In genomic region chr10:3803295-3803883, GRCh38 we compare ENCODE assay signal across 9 cellular contexts. TPM values are rescaled to one million over a fixed set of nuclear protein-coding genes. Genes with fewer than 3 reads are reported as not detected.
DNase-seq lines count a peak whose midpoint lies in the region; ATAC-seq and TF ChIP-seq lines count a peak whose summit lies in the region.
"Had no signal": no experiment of that assay in that cellular context is flagged by ENCODE, and none has a peak within 500 bp of the region (broad histone marks: within the 10 kb centered on the region; RNA-seq: fewer than 3 reads in every experiment).

No MANE protein-coding gene starts in this region.

- H3K27ac ChIP-seq in vagina: peak overlapping the region; percentile 89

- H3K4me3 ChIP-seq in vagina: no peak overlapping the region

- H3K36me3 Mint-ChIP-seq in activated T-cell treated with anti-CD3 and anti-CD28 coated beads, Interleukin-2, amount 50 U/mL, for 72 hours (ENCODE audit: insufficient read depth in 2 of 2): peaks cover 0 to under 1% of the 10 kb centered on the region in 2 donors

- DNase-seq in stimulated activated CD4-positive, alpha-beta T cell treated with anti-CD3 and anti-CD28 coated beads, Interleukin-15, amount 100 ng/mL, for 24 hours: peak; percentile 48
- DNase-seq in stimulated activated CD4-positive, alpha-beta T cell treated with anti-CD3 and anti-CD28 coated beads, Interleukin-2, amount 100 ng/mL, for 24 hours: no peak
- DNase-seq in activated T-cell treated with anti-CD3 and anti-CD28 coated beads, Interleukin-2, amount 50 U/mL, for 72 hours: peak; percentile 40 to 47
- peak; percentile 92 for DNase-seq in kidney tubule cell (ENCODE audit: low spot score)
- no peak for DNase-seq in vagina (ENCODE audit: extremely low spot score in 2 of 2)
- DNase-seq in iPS-NIHi11 (ENCODE audit: low spot score): no peak
- no peak for DNase-seq in NCI-H1436 (lab: John Stamatoyannopoulos, UW)
- DNase-seq: DMS79 had no signal

- no peaks in the 10 kb centered on the region for H3K27me3 ChIP-seq in vagina

- peaks cover 50% of the 10 kb centered on the region for H3K4me1 ChIP-seq in vagina

- H3K27me3 Mint-ChIP-seq in activated T-cell treated with anti-CD3 and anti-CD28 coated beads, Interleukin-2, amount 50 U/mL, for 72 hours (ENCODE audit: low read depth): no peaks in the 10 kb centered on the region

- no peaks in the 10 kb centered on the region for H3K9me3 Mint-ChIP-seq in activated T-cell treated with anti-CD3 and anti-CD28 coated beads, Interleukin-2, amount 50 U/mL, for 72 hours

- no peak for TF ChIP-seq CTCF in vagina (IDR thresholded peaks at IDR 0.05)

- peaks cover 23% of the 10 kb centered on the region for H3K4me1 Mint-ChIP-seq in activated T-cell treated with anti-CD3 and anti-CD28 coated beads, Interleukin-2, amount 50 U/mL, for 72 hours (ENCODE audit: low read depth)

- no peaks in the 10 kb centered on the region for H3K36me3 ChIP-seq in vagina

- H3K9me3 ChIP-seq in vagina: no peaks in the 10 kb centered on the region

- H3K27ac Mint-ChIP-seq in activated T-cell treated with anti-CD3 and anti-CD28 coated beads, Interleukin-2, amount 50 U/mL, for 72 hours: no peak overlapping the region

- no peak for ATAC-seq in activated T-cell treated with anti-CD3 and anti-CD28 coated beads, Interleukin-2, amount 50 U/mL, for 72 hours (replicated peaks in 1 of 2)
- ATAC-seq in HG02970 (IDR thresholded peaks at IDR 0.05; ENCODE audit: low FRiP score, unreplicated experiment): no peak

- intact Hi-C loops in vagina (cut with DNase I): no loop called here

- H3K4me3 Mint-ChIP-seq in activated T-cell treated with anti-CD3 and anti-CD28 coated beads, Interleukin-2, amount 50 U/mL, for 72 hours: peak overlapping the region; percentile 76 to 88

- no peak for TF ChIP-seq POLR2A in vagina (IDR thresholded peaks at IDR 0.05)

RNA-seq across cellular contexts. Expression of gene KLF6, which starts 18.4 kb away (rescaled TPM):
- 100 to 1,000 TPM; 184 to 240 TPM for total RNA-seq in activated T-cell treated with anti-CD3 and anti-CD28 coated beads, Interleukin-2, amount 50 U/mL, for 72 hours
- 145 TPM for total RNA-seq in vagina

Comparison
In these comparisons a context has a peak if more than half of its experiments do, and no peak if none do; other contexts are left out.
1. DNase-seq: peak in stimulated activated CD4-positive, alpha-beta T cell treated with anti-CD3 and anti-CD28 coated beads, Interleukin-15, amount 100 ng/mL, for 24 hours (single experiment), activated T-cell treated with anti-CD3 and anti-CD28 coated beads, Interleukin-2, amount 50 U/mL, for 72 hours (2 of 2) and kidney tubule cell (single experiment); none in stimulated activated CD4-positive, alpha-beta T cell treated with anti-CD3 and anti-CD28 coated beads, Interleukin-2, amount 100 ng/mL, for 24 hours (0 of 2), vagina (0 of 2), iPS-NIHi11 (single experiment) and NCI-H1436 (single experiment).